In the genomic region with DNA sequence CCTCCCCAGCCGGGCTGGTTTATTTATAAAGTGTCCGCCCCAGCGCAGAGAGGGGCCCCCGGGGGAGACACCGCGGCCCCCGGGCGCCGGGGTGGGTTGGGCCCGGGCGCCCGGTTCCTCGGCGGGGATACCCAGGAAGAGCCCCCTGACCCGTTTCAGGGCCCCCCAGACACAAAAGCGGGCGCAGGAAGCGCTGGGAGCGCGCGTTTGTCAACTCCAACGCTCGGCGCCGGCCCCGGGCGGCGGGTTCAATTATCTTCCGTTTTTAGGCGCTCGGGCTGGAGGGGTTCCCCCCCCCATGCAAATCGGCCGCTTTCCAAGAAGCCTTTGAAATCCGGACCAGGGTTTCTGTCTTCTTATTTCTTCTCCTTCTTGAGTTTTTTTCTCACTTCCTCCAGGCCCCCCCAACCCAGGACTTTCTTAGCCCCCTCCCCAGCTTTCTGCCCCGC, we compare ENCODE assay signal across 8 cellular contexts. TPM values are rescaled to one million over a fixed set of nuclear protein-coding genes. Genes with fewer than 3 reads are reported as not detected.
DNase-seq lines count a peak whose midpoint lies in the region; ATAC-seq and TF ChIP-seq lines count a peak whose summit lies in the region.

No MANE protein-coding gene starts in this region.

- in situ Hi-C loops in Panc1 (cut with HindIII; ENCODE audit: low pct_unique_long_range_greater_than_20kb, low sequenced_read_pairs): no loop called here

- H3K4me1 Mint-ChIP-seq in chondrocyte (ENCODE audit: low read depth): peaks cover 3% of the 10 kb centered on the region

- H3K4me1 ChIP-seq in Panc1 (ENCODE audit: control insufficient read depth, insufficient read depth, low read length): no peaks in the 10 kb centered on the region; the same call in 1 of the 2 replicates
- H3K4me1 ChIP-seq in lower lobe of right lung: peaks cover 31% of the 10 kb centered on the region

- DNase-seq in activated CD4-positive, alpha-beta T cell treated with anti-CD3 and anti-CD28 coated beads for 48 hours: peak; percentile 78
- DNase-seq in activated CD4-positive, alpha-beta T cell treated with anti-CD3 and anti-CD28 coated beads for 4 hours: no peak
- DNase-seq in Panc1 (ENCODE audit: low read depth, low spot score): no peak
- DNase-seq in chondrocyte (ENCODE audit: low spot score): no peak
- peak; percentile 85 for DNase-seq in lower lobe of right lung

- ATAC-seq in Panc1 (no peak), lower lobe of right lung (peak in 1 of 2 donors; percentile 26), GM18907 (IDR thresholded peaks at IDR 0.05; ENCODE audit: unreplicated experiment) (no peak), GM18858 (IDR thresholded peaks at IDR 0.05; ENCODE audit: unreplicated experiment) (no peak)

- no peaks in the 10 kb centered on the region for H3K27me3 Mint-ChIP-seq in chondrocyte (ENCODE audit: low read depth)

- H3K4me3 Mint-ChIP-seq in chondrocyte (ENCODE audit: unreplicated experiment): peak overlapping the region; percentile 71

- no peaks in the 10 kb centered on the region for H3K36me3 Mint-ChIP-seq in chondrocyte (ENCODE audit: low read depth)

- H3K9me3 ChIP-seq in Panc1 (ENCODE audit: control insufficient read depth, insufficient read depth, low read depth, low read length) (no peaks in the 10 kb centered on the region), lower lobe of right lung (no peaks in the 10 kb centered on the region)

- H3K27me3 ChIP-seq in Panc1 (ENCODE audit: control insufficient read depth, insufficient read depth, low read length) (no peaks in the 10 kb centered on the region), lower lobe of right lung (ENCODE audit: low read depth) (no peaks in the 10 kb centered on the region)

- BruUV-seq in Panc1 (replicated peaks; lab: Mats Ljungman, UMichigan): no TSS peak

- peak overlapping the region; percentile 76 for H3K27ac ChIP-seq in Panc1 (ENCODE audit: low read length)
- peak overlapping the region; percentile 87 for H3K27ac ChIP-seq in lower lobe of right lung
- peak overlapping the region; percentile 9 for H3K27ac ChIP-seq in temporal lobe (ENCODE audit: low read depth, low read length)

- H3K36me3 ChIP-seq in Panc1 (ENCODE audit: control insufficient read depth, insufficient read depth, low read length) (peaks cover 8% of the 10 kb centered on the region; the same call in 1 of the 2 replicates), lower lobe of right lung (peaks cover 9% of the 10 kb centered on the region)

- H3K9me3 Mint-ChIP-seq in chondrocyte (ENCODE audit: low read depth): no peaks in the 10 kb centered on the region

- POLR2A ChIA-PET in Panc1 (lab: Charles Lee): no interaction called here

- H3K4me3 ChIP-seq in Panc1 (ENCODE audit: low read depth in 2 of 2, low read length in 2 of 2) (peak overlapping the region; percentile 71 to 76), lower lobe of right lung (peak overlapping the region; percentile 76)

- no peak for TF ChIP-seq CTCF in Panc1 (IDR thresholded peaks at IDR 0.05)
- no peak for TF ChIP-seq CTCF in chondrocyte (IDR thresholded peaks at IDR 0.05)
- no peak for TF ChIP-seq CTCF in lower lobe of right lung (IDR thresholded peaks at IDR 0.05)

- CTCF ChIA-PET in Panc1 (lab: Charles Lee): no interaction called here

- intact Hi-C loops in Panc1 (cut with micrococcal nuclease; ENCODE audit: unreplicated experiment): no loop called here
- intact Hi-C loops in lower lobe of right lung (cut with DNase I): no loop called here

- H3K27ac Mint-ChIP-seq in chondrocyte (ENCODE audit: unreplicated experiment): no peak overlapping the region

RNA-seq across cellular contexts. Expression of a gene that starts 0.8 kb away (rescaled TPM):
- total RNA-seq in Panc1 (2021; ENCODE audit: unreplicated experiment): 28.9 TPM
- 27.8 TPM for polyA plus RNA-seq in Panc1 (2012; ENCODE audit: insufficient read length)
- 6.6 to 10.0 TPM (median 8.8 TPM) in 3 replicates for total RNA-seq in chondrocyte
- total RNA-seq in lower lobe of right lung: 16.9 TPM
- 1.5 TPM for total RNA-seq in temporal lobe

RNA-seq across cellular contexts. Expression of a gene that starts 9.5 kb away (rescaled TPM):
- total RNA-seq in Panc1 (2021; ENCODE audit: unreplicated experiment) (0.92 TPM), chondrocyte (0.17 to 0.38 TPM (median 0.24 TPM) in 3 replicates), lower lobe of right lung (not detected), temporal lobe (0.49 TPM)
- 6.5 TPM for polyA plus RNA-seq in Panc1 (2012; ENCODE audit: insufficient read length)

RNA-seq across cellular contexts. Expression of a gene that starts 13.6 kb away (rescaled TPM):
- total RNA-seq in Panc1 (2021; ENCODE audit: unreplicated experiment) (43.5 TPM), chondrocyte (47.1 to 52.2 TPM (median 48.4 TPM) in 3 replicates), lower lobe of right lung (46.0 TPM), temporal lobe (24.6 TPM)
- polyA plus RNA-seq in Panc1 (2012; ENCODE audit: insufficient read length): 39.7 TPM

RNA-seq across cellular contexts. Expression of a gene that starts 33.3 kb away (rescaled TPM):
- total RNA-seq in Panc1 (2021; ENCODE audit: unreplicated experiment): not detected
- not detected for polyA plus RNA-seq in Panc1 (2012; ENCODE audit: insufficient read length)
- total RNA-seq in chondrocyte: not detected in 3 replicates
- total RNA-seq in lower lobe of right lung: not detected
- not detected for total RNA-seq in temporal lobe

RNA-seq across cellular contexts. Expression of a gene that starts 33.6 kb away (rescaled TPM):
- total RNA-seq in Panc1 (2021; ENCODE audit: unreplicated experiment): 39.5 TPM
- polyA plus RNA-seq in Panc1 (2012; ENCODE audit: insufficient read length): 58.1 TPM
- total RNA-seq in chondrocyte: 47.0 to 53.9 TPM (median 53.1 TPM) in 3 replicates
- 46.1 TPM for total RNA-seq in lower lobe of right lung
- total RNA-seq in temporal lobe: 24.8 TPM

Comparison
In these comparisons a context has a peak if more than half of its experiments do, and no peak if none do; other contexts are left out.
1. DNase-seq: peak in activated CD4-positive, alpha-beta T cell treated with anti-CD3 and anti-CD28 coated beads for 48 hours (single experiment) and lower lobe of right lung (single experiment); none in activated CD4-positive, alpha-beta T cell treated with anti-CD3 and anti-CD28 coated beads for 4 hours (0 of 2), Panc1 (single experiment) and chondrocyte (single experiment).
2. H3K27ac ChIP-seq: peak in every context shown above with its lines; median percentile 87 in lower lobe of right lung; 76 in Panc1; 9 in temporal lobe.